9 cellular contexts compared by ENCODE assay signal in genomic region chr1:112715264-112716053, GRCh38. TPM values are rescaled to one million over a fixed set of nuclear protein-coding genes. Genes with fewer than 3 reads are reported as not detected.
DNase-seq lines count a peak whose midpoint lies in the region; ATAC-seq, FAIRE-seq and TF ChIP-seq lines count a peak whose summit lies in the region.
"Had no signal": no experiment of that assay in that cellular context is flagged by ENCODE, and none has a peak within 500 bp of the region (broad histone marks: within the 10 kb centered on the region; RNA-seq: fewer than 3 reads in every experiment).

A gene with protein sequence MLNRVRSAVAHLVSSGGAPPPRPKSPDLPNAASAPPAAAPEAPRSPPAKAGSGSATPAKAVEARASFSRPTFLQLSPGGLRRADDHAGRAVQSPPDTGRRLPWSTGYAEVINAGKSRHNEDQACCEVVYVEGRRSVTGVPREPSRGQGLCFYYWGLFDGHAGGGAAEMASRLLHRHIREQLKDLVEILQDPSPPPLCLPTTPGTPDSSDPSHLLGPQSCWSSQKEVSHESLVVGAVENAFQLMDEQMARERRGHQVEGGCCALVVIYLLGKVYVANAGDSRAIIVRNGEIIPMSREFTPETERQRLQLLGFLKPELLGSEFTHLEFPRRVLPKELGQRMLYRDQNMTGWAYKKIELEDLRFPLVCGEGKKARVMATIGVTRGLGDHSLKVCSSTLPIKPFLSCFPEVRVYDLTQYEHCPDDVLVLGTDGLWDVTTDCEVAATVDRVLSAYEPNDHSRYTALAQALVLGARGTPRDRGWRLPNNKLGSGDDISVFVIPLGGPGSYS (minus strand): TSS chr1:112715332. CDS start chr1:112715301, 31 bp downstream.

- intact Hi-C loops in dorsolateral prefrontal cortex (cut with DNase I) (loop anchor here (1.0 to 10.0 kb wide), 7 partner anchors 89 to 329 kb away; partner anchors contain the start of gene SLC16A1 (in 2 of the 2)), right lobe of liver (cut with DNase I) (loop anchor here in 1 of 2 donors (5.0 kb wide), 1 partner anchor 87 kb away; no protein-coding TSS in a partner anchor)

- H3K36me3 ChIP-seq in BLaER1 (no peaks in the 10 kb centered on the region), right lobe of liver (no peaks in the 10 kb centered on the region)

- peak; percentile 84 for FAIRE-seq in GM19239 (lab: Jason Lieb, UNC)
- FAIRE-seq: TTC549 had no signal

- TF ChIP-seq POLR2A in right lobe of liver (IDR thresholded peaks at IDR 0.05): peak; percentile 42

- ATAC-seq in HG03378 (IDR thresholded peaks at IDR 0.05; ENCODE audit: unreplicated experiment) (peak; percentile 61), right lobe of liver (peak; percentile 85 to 91 (median 87))

- peak within 1 kb of the TSS; percentile 65 for H3K9ac ChIP-seq in BLaER1

- H3K27ac ChIP-seq in BLaER1 (no peak within 1 kb of the TSS), dorsolateral prefrontal cortex (peak within 1 kb of the TSS in 43 of 59 donors; percentile 1 to 82 (median 48)), right lobe of liver (peak within 1 kb of the TSS in 2 of 3 donors; percentile 48 to 55)

- H3K4me1 ChIP-seq in BLaER1 (peaks cover 48% of the 10 kb centered on the region), right lobe of liver (peaks cover 0 to 25% (median 7%) of the 10 kb centered on the region in 4 donors)

- 0% methylated on average over 8 of the region's 51 CpGs for WGBS in right lobe of liver (ENCODE audit: insufficient coverage, low coverage, low lambda C conversion rate, missing lambda C conversion rate)

- DNase-seq in GM19239 (ENCODE audit: insufficient read length, low spot score): peak; percentile 96
- peak; percentile 89 for DNase-seq in NCI-H69 (lab: John Stamatoyannopoulos, UW)
- peak; percentile 87 to 94 for DNase-seq in activated CD4-positive, alpha-beta T cell treated with anti-CD3 and anti-CD28 coated beads, Interleukin-2, amount 50 U/mL, for 24 hours (ENCODE audit: low read depth in 1 of 2, low spot score in 1 of 2)
- DNase-seq in dorsolateral prefrontal cortex: peak; percentile 59 to 90 (median 75)
- DNase-seq in right lobe of liver: peak; percentile 99 to 100 (median 100)
- DNase-seq in stimulated activated CD4-positive, alpha-beta T cell treated with anti-CD3 and anti-CD28 coated beads, Interleukin-2, amount 100 ng/mL, for 48 hours: peak; percentile 95

- H3K4me3 ChIP-seq in BLaER1 (peak within 1 kb of the TSS; percentile 75), dorsolateral prefrontal cortex (peak within 1 kb of the TSS; percentile 35 to 94 (median 75)), right lobe of liver (peak within 1 kb of the TSS; percentile 49 to 61 (median 58))

- H3K27me3 ChIP-seq in BLaER1 (peaks cover 21% of the 10 kb centered on the region), dorsolateral prefrontal cortex (no peaks in the 10 kb centered on the region), right lobe of liver (no peaks in the 10 kb centered on the region)

- H3K9me3 ChIP-seq in BLaER1: no peaks in the 10 kb centered on the region
- H3K9me3 ChIP-seq in right lobe of liver: no peaks in the 10 kb centered on the region

- peaks cover 14% of the 10 kb centered on the region for H4K20me1 ChIP-seq in BLaER1

- H3K4me2 ChIP-seq in BLaER1: peak within 1 kb of the TSS; percentile 99

- peak in 15 of 56 donors; percentile 0 to 35 (median 17) for TF ChIP-seq CTCF in dorsolateral prefrontal cortex (IDR thresholded peaks at IDR 0.05 in 54 of 56, conservative IDR thresholded peaks at IDR 0.05 in 2 of 56; ENCODE audit: low read depth in 1 of 56, partially characterized antibody in 56 of 56)
- no peak for TF ChIP-seq CTCF in right lobe of liver (IDR thresholded peaks at IDR 0.05)

RNA-seq across cellular contexts. Expression of the gene that starts here (rescaled TPM):
- total RNA-seq in dorsolateral prefrontal cortex: 10 to 100 TPM in 6 of 120 experiments, 1 to 10 TPM in 114; 2.4 to 11.9 (median 6.6) TPM
- 1 to 10 TPM in 1 of 6 experiments, under 1 TPM in 5; 0.15 to 1.2 (median 0.40) TPM for total RNA-seq in right lobe of liver
